13 cellular contexts compared by ENCODE assay signal in genomic region chr3:103794656-103795055, GRCh38.
DNase-seq lines count a peak whose midpoint lies in the region; ATAC-seq, FAIRE-seq and TF ChIP-seq lines count a peak whose summit lies in the region.
"Had no signal": no experiment of that assay in that cellular context is flagged by ENCODE, and none has a peak within 500 bp of the region (broad histone marks: within the 10 kb centered on the region; RNA-seq: fewer than 3 reads in every experiment).

No MANE protein-coding gene starts in this region.

- H3K27me3 ChIP-seq in bronchial epithelial cell (ENCODE audit: control insufficient read depth, insufficient read depth, low read length): no peaks in the 10 kb centered on the region
- H3K27me3 ChIP-seq: SJCRH30 had no signal

- H3K36me3 ChIP-seq in bronchial epithelial cell (ENCODE audit: control insufficient read depth, insufficient read depth, low read length): no peaks in the 10 kb centered on the region
- H3K36me3 ChIP-seq: SJCRH30 had no signal

- DNase-seq in SHP77 (lab: John Stamatoyannopoulos, UW): peak; percentile 2 to 5
- DNase-seq in SHP77 treated with DMSO at 0.1 percent for 48 hours (lab: John Stamatoyannopoulos, UW): no peak
- peak; percentile 30 for DNase-seq in NAMALWA (ENCODE audit: low spot score)
- DNase-seq in bronchial epithelial cell (ENCODE audit: low read depth): peak; percentile 8
- no peak for DNase-seq in type B pancreatic cell (ENCODE audit: extremely low spot score, unreplicated experiment)
- DNase-seq in NCI-H187 (lab: John Stamatoyannopoulos, UW): no peak
- DNase-seq: activated CD4-positive, alpha-beta memory T cell treated with anti-CD3 and anti-CD28 coated beads, Interleukin-2, amount 10 ng/mL, durations not matched to agents 7 days and 5 days; natural killer cell; NCI-H1694; stimulated activated naive CD4-positive, alpha-beta T cell had no signal

- H3K36me3 Mint-ChIP-seq in type B pancreatic cell: no peaks in the 10 kb centered on the region
- H3K36me3 Mint-ChIP-seq: natural killer cell had no signal

- no peak overlapping the region for H3K4me3 ChIP-seq in bronchial epithelial cell (ENCODE audit: low read depth, low read length)
- H3K4me3 ChIP-seq: SJCRH30 had no signal

- FAIRE-seq in bronchial epithelial cell (lab: Jason Lieb, UNC): no peak

- ATAC-seq in GM21825 (IDR thresholded peaks at IDR 0.05; ENCODE audit: unreplicated experiment) (no peak), HG03095 (IDR thresholded peaks at IDR 0.05; ENCODE audit: unreplicated experiment) (no peak)
- ATAC-seq: natural killer cell had no signal

- H3K27me3 Mint-ChIP-seq in type B pancreatic cell: no peaks in the 10 kb centered on the region
- H3K27me3 Mint-ChIP-seq: activated CD4-positive, alpha-beta memory T cell treated with anti-CD3 and anti-CD28 coated beads, Interleukin-2, amount 10 ng/mL, durations not matched to agents 7 days and 5 days had no signal

- TF ChIP-seq CTCF in bronchial epithelial cell (IDR thresholded peaks at IDR 0.05; ENCODE audit: insufficient read depth, low read length, severe bottlenecking) (no peak), type B pancreatic cell (conservative IDR thresholded peaks at IDR 0.05) (peak; percentile 57)

- no peak overlapping the region for H3K27ac Mint-ChIP-seq in type B pancreatic cell
- H3K27ac Mint-ChIP-seq: activated CD4-positive, alpha-beta memory T cell treated with anti-CD3 and anti-CD28 coated beads, Interleukin-2, amount 10 ng/mL, durations not matched to agents 7 days and 5 days; natural killer cell had no signal

- no peaks in the 10 kb centered on the region for H3K9me3 Mint-ChIP-seq in type B pancreatic cell
- H3K9me3 Mint-ChIP-seq: activated CD4-positive, alpha-beta memory T cell treated with anti-CD3 and anti-CD28 coated beads, Interleukin-2, amount 10 ng/mL, durations not matched to agents 7 days and 5 days had no signal

- H3K4me1 Mint-ChIP-seq in type B pancreatic cell (ENCODE audit: unreplicated experiment): peaks cover 4% of the 10 kb centered on the region
- H3K4me1 Mint-ChIP-seq: activated CD4-positive, alpha-beta memory T cell treated with anti-CD3 and anti-CD28 coated beads, Interleukin-2, amount 10 ng/mL, durations not matched to agents 7 days and 5 days; natural killer cell had no signal

- H3K4me3 Mint-ChIP-seq in type B pancreatic cell: no peak overlapping the region
- H3K4me3 Mint-ChIP-seq: activated CD4-positive, alpha-beta memory T cell treated with anti-CD3 and anti-CD28 coated beads, Interleukin-2, amount 10 ng/mL, durations not matched to agents 7 days and 5 days; natural killer cell had no signal

Comparison
In these comparisons a context has a peak if more than half of its experiments do, and no peak if none do; other contexts are left out.
1. DNase-seq: peak in SHP77 (2 of 2), NAMALWA (single experiment) and bronchial epithelial cell (single experiment); none in SHP77 treated with DMSO at 0.1 percent for 48 hours (single experiment), type B pancreatic cell (single experiment) and NCI-H187 (0 of 2).